ENCODE assay signal across 28 cellular contexts in the genomic region with DNA sequence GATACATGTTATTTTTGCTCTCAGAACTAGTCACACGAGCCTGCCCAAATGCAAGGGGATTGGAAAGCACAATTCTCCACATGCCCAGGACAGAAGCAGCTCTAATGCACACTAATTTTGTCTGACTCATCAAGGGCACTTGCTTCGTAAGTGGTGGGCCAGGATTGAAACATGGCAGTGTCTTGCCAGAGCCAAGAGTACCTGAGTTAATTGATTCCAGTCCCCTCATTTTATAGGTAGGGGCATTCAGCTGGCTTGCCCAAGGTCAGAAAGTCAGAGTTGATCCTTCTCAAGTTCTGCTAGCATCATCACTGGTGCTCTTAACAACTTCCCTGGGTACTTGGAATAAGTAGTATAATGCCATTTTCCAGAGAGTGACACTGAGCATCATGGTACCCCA.
"Had no signal": no experiment of that assay in that cellular context is flagged by ENCODE, and none has a peak within 500 bp of the region (broad histone marks: within the 10 kb centered on the region; RNA-seq: fewer than 3 reads in every experiment).

No MANE protein-coding gene starts in this region.

- H3K4me3 Mint-ChIP-seq: natural killer cell; nephron; neural progenitor cell; stimulated activated memory B cell treated with anti-CD40 and anti-IgM and Interleukin-4, amounts not matched to agents 10 μg/mL and 1 μg/mL and 100 μg/mL, for 72 hours; stimulated activated naive CD8-positive, alpha-beta T cell treated with anti-CD3 and anti-CD28 coated beads, Interleukin-15, amount 100 ng/mL, for 72 hours; type B pancreatic cell had no signal

- H3K9me3 ChIP-seq: ovary, right lobe of liver, testis, transverse colon, upper lobe of right lung, uterus had no signal

- H3K4me1 Mint-ChIP-seq: natural killer cell; nephron; neural progenitor cell; stimulated activated memory B cell treated with anti-CD40 and anti-IgM and Interleukin-4, amounts not matched to agents 10 μg/mL and 1 μg/mL and 100 μg/mL, for 72 hours; stimulated activated naive CD8-positive, alpha-beta T cell treated with anti-CD3 and anti-CD28 coated beads, Interleukin-15, amount 100 ng/mL, for 72 hours had no signal

- H3K27me3 Mint-ChIP-seq: stimulated activated memory B cell treated with anti-CD40 and anti-IgM and Interleukin-4, amounts not matched to agents 10 μg/mL and 1 μg/mL and 100 μg/mL, for 72 hours; stimulated activated naive CD8-positive, alpha-beta T cell treated with anti-CD3 and anti-CD28 coated beads, Interleukin-15, amount 100 ng/mL, for 72 hours had no signal

- H3K9ac ChIP-seq: neural progenitor cell, parathyroid adenoma had no signal

- H3K4me3 ChIP-seq: neural progenitor cell, ovary, psoas muscle, right lobe of liver, sigmoid colon, suprapubic skin, testis, tibial artery, transverse colon, upper lobe of right lung, uterus had no signal

- H3K4me1 ChIP-seq: neural progenitor cell, parathyroid adenoma, psoas muscle, right lobe of liver, sigmoid colon, suprapubic skin, testis, tibial artery, upper lobe of right lung, uterus had no signal

- H3K4me2 ChIP-seq: neural progenitor cell had no signal

- H3K36me3 Mint-ChIP-seq: natural killer cell; neural progenitor cell; stimulated activated memory B cell treated with anti-CD40 and anti-IgM and Interleukin-4, amounts not matched to agents 10 μg/mL and 1 μg/mL and 100 μg/mL, for 72 hours; type B pancreatic cell had no signal

- H3K36me3 ChIP-seq: neural progenitor cell, ovary, right lobe of liver, sigmoid colon, suprapubic skin, tibial artery, transverse colon, upper lobe of right lung, uterus had no signal

- H3K27me3 ChIP-seq: neural progenitor cell, ovary, right lobe of liver, suprapubic skin, testis, transverse colon, upper lobe of right lung, uterus had no signal

- DNase-seq: natural killer cell; occipital lobe; ovary; posterior cingulate gyrus; psoas muscle; right cardiac atrium; right lobe of liver; sigmoid colon; small intestine; stimulated activated CD4-positive, alpha-beta T cell treated with anti-CD3 and anti-CD28 coated beads, Interleukin-15, amount 100 ng/mL, for 24 hours; stimulated activated CD4-positive, alpha-beta T cell treated with anti-CD3 and anti-CD28 coated beads, Interleukin-2, amount 100 ng/mL, for 24 hours; stimulated activated CD4-positive, alpha-beta T cell treated with anti-CD3 and anti-CD28 coated beads, Interleukin-2, amount 100 ng/mL, for 48 hours; stimulated activated CD4-positive, alpha-beta T cell treated with anti-CD3 and anti-CD28 coated beads, Interleukin-4, amount 100 ng/mL, for 24 hours; stimulated activated naive CD4-positive, alpha-beta T cell; stimulated activated naive CD8-positive, alpha-beta T cell treated with anti-CD3 and anti-CD28 coated beads, Interleukin-15, amount 100 ng/mL, for 72 hours; stimulated activated naive CD8-positive, alpha-beta T cell treated with anti-CD3 and anti-CD28 coated beads, Interleukin-15, Interleukin-2, amounts not matched to agents 100 U/mL and 50 U/mL, for 24 hours; substantia nigra; testis; tibial artery; transverse colon; upper lobe of right lung; uterus had no signal

- H3K27ac ChIP-seq: neural progenitor cell, ovary, parathyroid adenoma, psoas muscle, right lobe of liver, sigmoid colon, suprapubic skin, testis, tibial artery, transverse colon, upper lobe of right lung, uterus had no signal

- H3K9me3 Mint-ChIP-seq: type B pancreatic cell had no signal

- H2AFZ ChIP-seq: neural progenitor cell, parathyroid adenoma had no signal

- ATAC-seq: natural killer cell; psoas muscle; right cardiac atrium; right lobe of liver; stimulated activated memory B cell treated with anti-CD40 and anti-IgM and Interleukin-4, amounts not matched to agents 10 μg/mL and 1 μg/mL and 100 μg/mL, for 72 hours; stimulated activated naive CD8-positive, alpha-beta T cell treated with anti-CD3 and anti-CD28 coated beads, Interleukin-15, amount 100 ng/mL, for 72 hours; stimulated activated naive CD8-positive, alpha-beta T cell treated with anti-CD3 and anti-CD28 coated beads, Interleukin-15, Interleukin-2, amounts not matched to agents 100 U/mL and 50 U/mL, for 24 hours; upper lobe of right lung had no signal
